Comparison of ENCODE assay signal across 8 cellular contexts in the genomic region with DNA sequence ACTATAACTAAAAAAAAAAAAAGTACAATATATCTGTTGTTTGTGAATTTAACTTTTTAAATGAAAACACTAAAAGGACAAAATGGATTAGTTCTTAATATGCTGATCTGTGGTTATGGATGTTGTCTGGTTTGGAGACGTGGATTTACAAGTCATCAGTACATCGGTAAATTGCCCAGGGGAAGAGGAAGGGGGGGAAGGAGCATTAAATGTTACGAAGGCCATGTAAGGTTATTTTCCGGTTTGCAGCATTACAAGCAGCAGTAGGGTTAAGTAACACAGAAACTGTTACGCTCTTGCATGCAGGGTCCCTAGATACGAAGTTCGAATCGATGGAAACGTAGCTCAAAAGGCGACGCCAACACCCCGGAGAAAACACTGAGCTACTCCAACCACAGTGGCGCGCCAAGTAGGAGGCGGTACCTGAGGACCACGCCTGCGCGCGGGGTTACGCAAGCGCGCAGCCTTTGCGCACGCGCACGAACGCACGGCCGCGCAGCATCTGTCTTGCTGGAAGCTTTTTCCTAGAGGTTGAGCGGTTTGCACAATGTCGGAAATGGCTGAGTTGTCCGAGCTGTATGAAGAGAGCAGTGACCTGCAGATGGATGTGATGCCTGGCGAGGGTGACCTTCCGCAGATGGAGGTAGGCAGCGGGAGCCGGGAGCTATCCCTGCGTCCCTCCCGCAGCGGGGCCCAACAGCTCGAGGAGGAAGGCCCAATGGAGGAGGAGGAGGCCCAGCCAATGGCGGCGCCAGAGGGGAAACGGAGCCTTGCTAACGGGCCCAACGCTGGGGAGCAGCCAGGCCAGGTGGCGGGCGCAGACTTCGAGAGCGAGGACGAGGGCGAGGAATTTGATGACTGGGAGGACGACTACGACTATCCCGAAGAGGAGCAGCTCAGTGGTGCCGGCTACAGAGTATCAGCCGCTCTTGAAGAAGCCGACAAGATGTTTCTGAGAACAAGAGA. TPM values are rescaled to one million over a fixed set of nuclear protein-coding genes. Genes with fewer than 3 reads are reported as not detected.
DNase-seq lines count a peak whose midpoint lies in the region; ATAC-seq and TF ChIP-seq lines count a peak whose summit lies in the region.

A gene with protein sequence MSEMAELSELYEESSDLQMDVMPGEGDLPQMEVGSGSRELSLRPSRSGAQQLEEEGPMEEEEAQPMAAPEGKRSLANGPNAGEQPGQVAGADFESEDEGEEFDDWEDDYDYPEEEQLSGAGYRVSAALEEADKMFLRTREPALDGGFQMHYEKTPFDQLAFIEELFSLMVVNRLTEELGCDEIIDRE (plus strand): TSS at position 505 of the 966 bp plus-strand sequence. CDS start 43 bp downstream, at position 548.

- peaks cover 4 to 5% of the 10 kb centered on the region in 2 donors for H3K27me3 Mint-ChIP-seq in natural killer cell treated with Interleukin-12 subunit alpha and Interleukin-12 subunit beta and Interleukin-15 and Interleukin-18, amount 100 ng/mL, for 72 hours
- H3K27me3 Mint-ChIP-seq in stimulated activated naive CD8-positive, alpha-beta T cell treated with anti-CD3 and anti-CD28 coated beads, Interleukin-15, Interleukin-2, amounts not matched to agents 100 ng/mL and 50 ng/mL, for 24 hours = peaks cover 16% of the 10 kb centered on the region

- no peak for TF ChIP-seq CTCF in fibroblast of pulmonary artery (IDR thresholded peaks at IDR 0.05; ENCODE audit: low read length, missing control alignments)

- peak; percentile 93 for DNase-seq in EH (ENCODE audit: low read depth)
- DNase-seq in H4 (ENCODE audit: low spot score) = peak; percentile 94
- DNase-seq in LoVo (ENCODE audit: low spot score) = peak; percentile 95
- peak; percentile 87 for DNase-seq in activated T-helper 9 cell treated with anti-CD3 and anti-CD28 coated beads, Interleukin-2, amount 50 U/mL, for 16 hours (ENCODE audit: low read depth)
- peak; percentile 98 for DNase-seq in fibroblast of pulmonary artery (ENCODE audit: low read depth)
- DNase-seq in natural killer cell treated with Interleukin-12 subunit alpha and Interleukin-12 subunit beta and Interleukin-15 and Interleukin-18, amount 100 ng/mL, for 72 hours (ENCODE audit: low spot score) = peak; percentile 95

- peaks cover 11% of the 10 kb centered on the region for H3K36me3 Mint-ChIP-seq in natural killer cell treated with Interleukin-12 subunit alpha and Interleukin-12 subunit beta and Interleukin-15 and Interleukin-18, amount 100 ng/mL, for 72 hours
- H3K36me3 Mint-ChIP-seq in stimulated activated naive CD8-positive, alpha-beta T cell treated with anti-CD3 and anti-CD28 coated beads, Interleukin-15, Interleukin-2, amounts not matched to agents 100 ng/mL and 50 ng/mL, for 24 hours (ENCODE audit: low read depth) = peaks cover 36% of the 10 kb centered on the region

- peak; percentile 97 to 98 for ATAC-seq in natural killer cell treated with Interleukin-12 subunit alpha and Interleukin-12 subunit beta and Interleukin-15 and Interleukin-18, amount 100 ng/mL, for 72 hours

- H3K9me3 Mint-ChIP-seq in natural killer cell treated with Interleukin-12 subunit alpha and Interleukin-12 subunit beta and Interleukin-15 and Interleukin-18, amount 100 ng/mL, for 72 hours = no peaks in the 10 kb centered on the region
- H3K9me3 Mint-ChIP-seq in stimulated activated naive CD8-positive, alpha-beta T cell treated with anti-CD3 and anti-CD28 coated beads, Interleukin-15, Interleukin-2, amounts not matched to agents 100 ng/mL and 50 ng/mL, for 24 hours = no peaks in the 10 kb centered on the region

- peak within 1 kb of the TSS; percentile 79 for H3K4me3 ChIP-seq in fibroblast of pulmonary artery (replicated peaks; ENCODE audit: low read depth, low read length)

- peak; percentile 90 for TF ChIP-seq POLR2A in Raji (IDR thresholded peaks at IDR 0.05; ENCODE audit: insufficient read depth, low read depth, low read length)

- peak within 1 kb of the TSS; percentile 100 for H3K4me3 Mint-ChIP-seq in natural killer cell treated with Interleukin-12 subunit alpha and Interleukin-12 subunit beta and Interleukin-15 and Interleukin-18, amount 100 ng/mL, for 72 hours
- H3K4me3 Mint-ChIP-seq in stimulated activated naive CD8-positive, alpha-beta T cell treated with anti-CD3 and anti-CD28 coated beads, Interleukin-15, Interleukin-2, amounts not matched to agents 100 ng/mL and 50 ng/mL, for 24 hours = peak within 1 kb of the TSS; percentile 97

- peak within 1 kb of the TSS; percentile 92 to 98 for H3K27ac Mint-ChIP-seq in natural killer cell treated with Interleukin-12 subunit alpha and Interleukin-12 subunit beta and Interleukin-15 and Interleukin-18, amount 100 ng/mL, for 72 hours
- peak within 1 kb of the TSS; percentile 95 for H3K27ac Mint-ChIP-seq in stimulated activated naive CD8-positive, alpha-beta T cell treated with anti-CD3 and anti-CD28 coated beads, Interleukin-15, Interleukin-2, amounts not matched to agents 100 ng/mL and 50 ng/mL, for 24 hours

- peaks cover 21 to 23% of the 10 kb centered on the region in 2 donors for H3K4me1 Mint-ChIP-seq in natural killer cell treated with Interleukin-12 subunit alpha and Interleukin-12 subunit beta and Interleukin-15 and Interleukin-18, amount 100 ng/mL, for 72 hours (ENCODE audit: low read depth in 2 of 2)
- H3K4me1 Mint-ChIP-seq in stimulated activated naive CD8-positive, alpha-beta T cell treated with anti-CD3 and anti-CD28 coated beads, Interleukin-15, Interleukin-2, amounts not matched to agents 100 ng/mL and 50 ng/mL, for 24 hours (ENCODE audit: low read depth) = peaks cover 67% of the 10 kb centered on the region

RNA-seq across cellular contexts. Expression of the gene that starts here (rescaled TPM):
- total RNA-seq in H4 (2014; rRNA removed; shearing (Covaris generic)) = 343 and 403 TPM in 2 replicates
- 10 to 100 TPM; 46.6 to 73.2 TPM for total RNA-seq in natural killer cell treated with Interleukin-12 subunit alpha and Interleukin-12 subunit beta and Interleukin-15 and Interleukin-18, amount 100 ng/mL, for 72 hours

Comparison
In these comparisons a context has a peak if more than half of its experiments do, and no peak if none do; other contexts are left out.
1. Peak in every context shown above with its lines: DNase-seq, ATAC-seq and H3K4me3 ChIP-seq.